In the genomic region with DNA sequence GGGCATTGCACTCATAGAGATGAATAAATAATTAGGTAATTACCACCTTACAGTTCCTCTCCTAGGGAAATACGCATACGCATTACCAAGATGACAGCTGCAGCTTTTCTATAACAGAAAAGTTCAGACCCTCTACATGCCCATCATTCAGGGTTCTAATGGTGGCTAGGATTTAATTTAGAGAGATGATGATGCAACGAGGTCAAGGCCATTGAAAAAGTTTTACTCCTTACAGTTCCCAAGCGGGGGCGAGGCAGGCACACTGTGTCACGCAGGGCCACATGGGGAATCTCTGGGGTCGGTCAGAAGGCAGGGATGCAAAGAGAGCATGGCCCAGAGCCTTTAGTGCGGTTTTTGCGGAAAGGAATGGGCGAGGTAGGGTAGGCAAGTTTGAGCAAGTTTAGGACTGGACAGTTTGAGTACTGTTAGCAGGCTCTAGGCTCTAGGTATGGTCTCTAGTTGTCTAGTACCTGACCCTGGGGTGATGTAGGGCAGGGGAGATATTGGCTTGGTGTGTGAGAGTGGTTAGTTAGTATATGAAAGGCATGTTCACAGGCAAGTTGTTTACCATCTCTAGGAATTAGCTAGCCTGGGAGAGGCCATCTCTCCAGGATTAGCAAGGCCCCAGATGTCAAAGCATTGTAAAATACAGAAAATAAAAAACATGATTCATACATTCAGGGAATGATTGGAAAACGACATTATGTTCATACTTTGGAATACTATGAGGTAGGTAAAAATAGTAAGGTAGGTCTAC, we compare ENCODE assay signal across 24 cellular contexts. TPM values are rescaled to one million over a fixed set of nuclear protein-coding genes. Genes with fewer than 3 reads are reported as not detected.
DNase-seq lines count a peak whose midpoint lies in the region; ATAC-seq and TF ChIP-seq lines count a peak whose summit lies in the region.
"Had no signal": no experiment of that assay in that cellular context is flagged by ENCODE, and none has a peak within 500 bp of the region (broad histone marks: within the 10 kb centered on the region; RNA-seq: fewer than 3 reads in every experiment).

No MANE protein-coding gene starts in this region.

- H3K4me1 Mint-ChIP-seq in T-helper 17 cell = peaks cover 25% of the 10 kb centered on the region
- peaks cover 60 to 70% of the 10 kb centered on the region in 2 donors for H3K4me1 Mint-ChIP-seq in stimulated activated naive B cell treated with anti-CD40 and anti-IgM and Interleukin-4, amounts not matched to agents 10 μg/mL and 1 μg/mL and 100 μg/mL, for 72 hours

- H3K27me3 ChIP-seq in cardiac muscle cell = no peaks in the 10 kb centered on the region
- H3K27me3 ChIP-seq in foreskin keratinocyte = no peaks in the 10 kb centered on the region
- H3K27me3 ChIP-seq: gastroesophageal sphincter, sigmoid colon, upper lobe of left lung had no signal

- H3K9me3 Mint-ChIP-seq in stimulated activated naive B cell treated with anti-CD40 and anti-IgM and Interleukin-4, amounts not matched to agents 10 μg/mL and 1 μg/mL and 100 μg/mL, for 72 hours = no peaks in the 10 kb centered on the region
- H3K9me3 Mint-ChIP-seq: central memory CD8-positive, alpha-beta T cell; T-helper 2 cell treated with Interferon-gamma antibody and Interleukin-4, amounts not matched to agents 5 μg/mL and 100 μg/mL, for 36 hours had no signal

- H3K4me3 Mint-ChIP-seq in T-helper 17 cell = no peak overlapping the region
- peak overlapping the region; percentile 27 to 37 for H3K4me3 Mint-ChIP-seq in stimulated activated naive B cell treated with anti-CD40 and anti-IgM and Interleukin-4, amounts not matched to agents 10 μg/mL and 1 μg/mL and 100 μg/mL, for 72 hours
- H3K4me3 Mint-ChIP-seq: central memory CD8-positive, alpha-beta T cell; T-helper 2 cell treated with Interferon-gamma antibody and Interleukin-4, amounts not matched to agents 5 μg/mL and 100 μg/mL, for 36 hours had no signal

- H3K27ac Mint-ChIP-seq in T-helper 17 cell = peak overlapping the region; percentile 81
- H3K27ac Mint-ChIP-seq in stimulated activated naive B cell treated with anti-CD40 and anti-IgM and Interleukin-4, amounts not matched to agents 10 μg/mL and 1 μg/mL and 100 μg/mL, for 72 hours = peak overlapping the region; percentile 99

- DNase-seq in cardiac muscle cell (ENCODE audit: low read depth in 1 of 2, low spot score in 1 of 2) (no peak), cardiac septum (ENCODE audit: low spot score) (no peak), T-helper 17 cell (no peak), foreskin keratinocyte (peak; percentile 76 to 87), HK-2 (ENCODE audit: unreplicated experiment) (no peak), globus pallidus (ENCODE audit: low spot score) (no peak), islet precursor cell (no peak)
- no peak for DNase-seq in stimulated activated naive B cell treated with anti-CD40 and anti-IgM and Interleukin-4, amounts not matched to agents 10 μg/mL and 1 μg/mL and 100 μg/mL, for 72 hours
- DNase-seq: activated CD4-positive, alpha-beta T cell treated with anti-CD3 and anti-CD28 coated beads for 48 hours; activated T-cell treated with anti-CD3 and anti-CD28 coated beads, Interleukin-2, amount 50 U/mL, for 1 hour; GF-D8; NCI-H226; NK-92 treated with Interleukin-12 subunit alpha and Interleukin-12 subunit beta, amount 100 ng/mL, for 24 hours; nucleus accumbens; SHP77 treated with DMSO at 0.1 percent for 48 hours; sigmoid colon; stimulated activated CD4-positive, alpha-beta T cell treated with anti-CD3 and anti-CD28 coated beads, Interleukin-4, amount 100 ng/mL, for 1 hour; stimulated activated CD8-positive, alpha-beta memory T cell treated with anti-CD3 and anti-CD28 coated beads, Interleukin-4, amount 100 ng/mL, for 48 hours; upper lobe of left lung had no signal

- ATAC-seq in T-helper 17 cell = no peak
- ATAC-seq in foreskin keratinocyte = no peak
- no peak for ATAC-seq in stimulated activated naive B cell treated with anti-CD40 and anti-IgM and Interleukin-4, amounts not matched to agents 10 μg/mL and 1 μg/mL and 100 μg/mL, for 72 hours (replicated peaks)
- ATAC-seq: gastroesophageal sphincter had no signal

- H3K4me1 ChIP-seq in cardiac muscle cell (ENCODE audit: low read depth) (peaks cover 32% of the 10 kb centered on the region), foreskin keratinocyte (peaks cover 39% of the 10 kb centered on the region)
- H3K4me1 ChIP-seq: sigmoid colon had no signal

- H3K27ac ChIP-seq in cardiac muscle cell = peak overlapping the region; percentile 38
- peak overlapping the region; percentile 61 for H3K27ac ChIP-seq in foreskin keratinocyte
- H3K27ac ChIP-seq: gastroesophageal sphincter, HL-60, KMS-11, upper lobe of left lung had no signal

- no peak overlapping the region for H3K4me3 ChIP-seq in cardiac muscle cell
- H3K4me3 ChIP-seq: gastroesophageal sphincter, sigmoid colon, upper lobe of left lung had no signal

- no peaks in the 10 kb centered on the region for H3K36me3 Mint-ChIP-seq in T-helper 17 cell (ENCODE audit: low read depth)
- no peaks in the 10 kb centered on the region for H3K36me3 Mint-ChIP-seq in stimulated activated naive B cell treated with anti-CD40 and anti-IgM and Interleukin-4, amounts not matched to agents 10 μg/mL and 1 μg/mL and 100 μg/mL, for 72 hours

- no peaks in the 10 kb centered on the region for H3K36me3 ChIP-seq in cardiac muscle cell
- H3K36me3 ChIP-seq: gastroesophageal sphincter, sigmoid colon, upper lobe of left lung had no signal

- intact Hi-C loops in cardiac septum (cut with DNase I) = no loop called here

- H3K9me3 ChIP-seq in cardiac muscle cell (ENCODE audit: low read depth) (no peaks in the 10 kb centered on the region), T-helper 17 cell (ENCODE audit: control insufficient read depth, low read length, poor library complexity, severe bottlenecking) (no peaks in the 10 kb centered on the region)
- H3K9me3 ChIP-seq: gastroesophageal sphincter, sigmoid colon, upper lobe of left lung had no signal

- no peak for TF ChIP-seq CTCF in cardiac muscle cell (IDR thresholded peaks at IDR 0.05; ENCODE audit: low read depth, low read length)
- no peak for TF ChIP-seq CTCF in foreskin keratinocyte (conservative IDR thresholded peaks at IDR 0.05)

- no peaks in the 10 kb centered on the region for H3K27me3 Mint-ChIP-seq in T-helper 17 cell
- H3K27me3 Mint-ChIP-seq in stimulated activated naive B cell treated with anti-CD40 and anti-IgM and Interleukin-4, amounts not matched to agents 10 μg/mL and 1 μg/mL and 100 μg/mL, for 72 hours = no peaks in the 10 kb centered on the region
- H3K27me3 Mint-ChIP-seq: central memory CD8-positive, alpha-beta T cell had no signal

RNA-seq across cellular contexts. Expression of a gene that starts 29.6 kb away (rescaled TPM):
- total RNA-seq in cardiac muscle cell (698 and 784 TPM in 2 replicates), cardiac septum (126 TPM), T-helper 17 cell (10 to 100 TPM in 1 of 2 donors, 1 to 10 TPM in 1; 8.6 to 10.7 TPM), foreskin keratinocyte (7.8 and 13.0 TPM in 2 replicates)
- polyA plus RNA-seq in cardiac muscle cell (703 and 1,027 TPM in 2 replicates), foreskin keratinocyte (10.2 and 17.0 TPM in 2 replicates)

RNA-seq across cellular contexts. Expression of a gene that starts 57.9 kb away (rescaled TPM):
- 2.1 and 2.5 TPM in 2 replicates for total RNA-seq in cardiac muscle cell
- 2.2 and 2.7 TPM in 2 replicates for polyA plus RNA-seq in cardiac muscle cell
- total RNA-seq in cardiac septum = 0.30 TPM
- total RNA-seq in T-helper 17 cell = 1 to 10 TPM; 5.4 TPM
- total RNA-seq in foreskin keratinocyte = 0.95 and 1.2 TPM in 2 replicates
- 0.37 and 0.45 TPM in 2 replicates for polyA plus RNA-seq in foreskin keratinocyte

Comparison
In these comparisons a context has a peak if more than half of its experiments do, and no peak if none do; other contexts are left out.
1. DNase-seq: peak in foreskin keratinocyte (2 of 2); none in cardiac muscle cell (0 of 2), cardiac septum (single experiment), T-helper 17 cell (0 of 3), stimulated activated naive B cell treated with anti-CD40 and anti-IgM and Interleukin-4, amounts not matched to agents 10 μg/mL and 1 μg/mL and 100 μg/mL, for 72 hours (single experiment), HK-2 (single experiment), globus pallidus (single experiment) and islet precursor cell (single experiment).